In the genomic region with DNA sequence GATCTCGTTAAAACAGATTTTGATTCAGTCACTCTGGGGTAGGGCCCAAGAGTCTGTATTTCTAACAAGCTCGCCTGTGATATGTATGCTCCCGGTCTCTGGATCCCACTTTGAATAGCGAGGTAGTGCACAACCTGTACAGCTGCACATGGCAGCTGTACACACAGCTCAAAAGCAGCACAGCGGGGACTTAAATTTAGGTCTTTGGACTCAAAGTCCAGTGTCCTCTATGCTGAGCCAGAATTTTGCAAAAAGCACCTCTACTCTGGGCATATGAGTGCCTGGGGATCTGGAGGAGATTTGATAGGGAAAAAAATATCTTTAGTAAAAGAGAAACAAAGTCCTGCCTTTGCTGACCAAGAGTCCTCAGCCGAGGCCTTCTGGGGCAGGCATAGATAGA, we compare ENCODE assay signal across 13 cellular contexts.
A peak's percentile ranks its signal among the peaks of the same experiment; 100 is the strongest.
DNase-seq lines count a peak whose midpoint lies in the region; ATAC-seq, FAIRE-seq and TF ChIP-seq lines count a peak whose summit lies in the region.
"Had no signal": no experiment of that assay in that cellular context is flagged by ENCODE, and none has a peak within 500 bp of the region (broad histone marks: within the 10 kb centered on the region; RNA-seq: fewer than 3 reads in every experiment).

No MANE protein-coding gene starts in this region.

- POLR2A ChIA-PET in WTC11 (lab: Charles Lee): no interaction called here

- intact Hi-C loops in CD14-positive monocyte (cut with micrococcal nuclease): no loop called here

- H3K9me2 ChIP-seq in Karpas-422 (replicated peaks; ENCODE audit: insufficient read depth, low read length): no peaks in the 10 kb centered on the region

- H3K4me3 Mint-ChIP-seq in astrocyte (ENCODE audit: unreplicated experiment): peak overlapping the region; percentile 21
- no peak overlapping the region for H3K4me3 Mint-ChIP-seq in nephron
- no peak overlapping the region for H3K4me3 Mint-ChIP-seq in WTC11
- H3K4me3 Mint-ChIP-seq in CD14-positive monocyte: no peak overlapping the region

- H3K4me2 ChIP-seq in Karpas-422 (ENCODE audit: low read depth, low read length, poor library complexity, severe bottlenecking): peak overlapping the region; percentile 60
- no peak overlapping the region for H3K4me2 ChIP-seq in astrocyte (ENCODE audit: low read length)

- H3K36me3 Mint-ChIP-seq in astrocyte (ENCODE audit: low read depth, unreplicated experiment) (peaks cover 4% of the 10 kb centered on the region), nephron (ENCODE audit: low read depth) (no peaks in the 10 kb centered on the region), WTC11 (no peaks in the 10 kb centered on the region), CD14-positive monocyte (peaks cover 6 to 8% of the 10 kb centered on the region in 2 donors)

- peak overlapping the region; percentile 84 for H3K27ac ChIP-seq in Karpas-422 (ENCODE audit: low read length)
- H3K27ac ChIP-seq in astrocyte (ENCODE audit: low read depth, low read length): no peak overlapping the region

- H3K9me3 Mint-ChIP-seq in astrocyte (ENCODE audit: unreplicated experiment) (no peaks in the 10 kb centered on the region), nephron (no peaks in the 10 kb centered on the region), WTC11 (no peaks in the 10 kb centered on the region), CD14-positive monocyte (no peaks in the 10 kb centered on the region)
- H3K9me3 Mint-ChIP-seq: IgD-negative memory B cell had no signal

- H3K4me3 ChIP-seq in Karpas-422 (ENCODE audit: low read length): peak overlapping the region; percentile 35; the same call in 1 of the 2 replicates
- no peak overlapping the region for H3K4me3 ChIP-seq in astrocyte (ENCODE audit: insufficient read depth, low read depth, low read length)

- H4K20me1 ChIP-seq in Karpas-422 (ENCODE audit: insufficient read depth, low read depth, low read length) (no peaks in the 10 kb centered on the region), astrocyte (ENCODE audit: insufficient read depth, low read length) (no peaks in the 10 kb centered on the region)

- H3K9ac ChIP-seq in Karpas-422 (ENCODE audit: low read length) (peak overlapping the region; percentile 54), astrocyte (ENCODE audit: low read length) (no peak overlapping the region)

- ATAC-seq in WTC11 (no peak), GM18520 (IDR thresholded peaks at IDR 0.05; ENCODE audit: unreplicated experiment) (no peak)
- ATAC-seq: PC-3 had no signal

- TF ChIP-seq CTCF in astrocyte (IDR thresholded peaks at IDR 0.05; ENCODE audit: insufficient read depth, low read depth, low read length): no peak
- TF ChIP-seq CTCF in nephron (IDR thresholded peaks at IDR 0.05; ENCODE audit: unreplicated experiment in 3 of 3): no peak
- no peak for TF ChIP-seq CTCF in WTC11 (IDR thresholded peaks at IDR 0.05)
- TF ChIP-seq CTCF in CD14-positive monocyte (IDR thresholded peaks at IDR 0.05): no peak

- H3K27me3 ChIP-seq in Karpas-422 (ENCODE audit: low read length): no peaks in the 10 kb centered on the region
- no peaks in the 10 kb centered on the region for H3K27me3 ChIP-seq in astrocyte (ENCODE audit: insufficient read depth, low read length)

- H3K27ac Mint-ChIP-seq in astrocyte (ENCODE audit: unreplicated experiment) (no peak overlapping the region), nephron (peak overlapping the region in 2 of 3 experiments; percentile 55 to 62), WTC11 (no peak overlapping the region), CD14-positive monocyte (no peak overlapping the region)
- H3K27ac Mint-ChIP-seq: IgD-negative memory B cell had no signal

- CTCF ChIA-PET in WTC11 (lab: Charles Lee): interaction anchor here (0.8 to 8.6 kb wide), 2 partner anchors 12 to 40 kb away, joined by 3 to 87 read pairs; no protein-coding TSS in a partner anchor

- H3K27me3 Mint-ChIP-seq in astrocyte (ENCODE audit: low read depth, unreplicated experiment): peaks cover 4% of the 10 kb centered on the region
- H3K27me3 Mint-ChIP-seq in nephron (ENCODE audit: low read depth): no peaks in the 10 kb centered on the region
- H3K27me3 Mint-ChIP-seq in WTC11 (ENCODE audit: low read depth): no peaks in the 10 kb centered on the region; the same call in 1 of the 2 replicates
- peaks cover 17 to 34% (median 28%) of the 10 kb centered on the region in 3 donors for H3K27me3 Mint-ChIP-seq in CD14-positive monocyte (ENCODE audit: low read depth in 3 of 3)
- H3K27me3 Mint-ChIP-seq: IgD-negative memory B cell had no signal

- no peaks in the 10 kb centered on the region for H3K9me3 ChIP-seq in Karpas-422 (ENCODE audit: low read length)
- H3K9me3 ChIP-seq in astrocyte (ENCODE audit: insufficient read depth, low read depth, low read length): no peaks in the 10 kb centered on the region

- H2AFZ ChIP-seq in Karpas-422 (ENCODE audit: low read length) (no peak overlapping the region), astrocyte (ENCODE audit: low read depth, low read length) (no peak overlapping the region)

- DNase-seq in COLO668 (lab: John Stamatoyannopoulos, UW; ENCODE audit: unreplicated experiment) (peak; percentile 18), Karpas-422 (no peak), astrocyte (ENCODE audit: low read depth) (no peak), WTC11 (ENCODE audit: low spot score) (no peak), NCI-H187 (lab: John Stamatoyannopoulos, UW) (no peak), CD14-positive monocyte (ENCODE audit: low spot score) (no peak)
- DNase-seq: C1 segment of cervical spinal cord, NCI-H1930 had no signal

- H3K36me3 ChIP-seq in Karpas-422 (ENCODE audit: insufficient read depth, low read length) (no peaks in the 10 kb centered on the region), astrocyte (ENCODE audit: insufficient read depth, low read length) (no peaks in the 10 kb centered on the region)

- peaks cover 74% of the 10 kb centered on the region for H3K4me1 ChIP-seq in Karpas-422 (ENCODE audit: low read length)
- peaks cover 32% of the 10 kb centered on the region for H3K4me1 ChIP-seq in astrocyte (ENCODE audit: insufficient read depth, low read length)

- no peak for FAIRE-seq in astrocyte (lab: Jason Lieb, UNC)
- FAIRE-seq: H54 had no signal

- H3K79me2 ChIP-seq in Karpas-422 (ENCODE audit: low read length) (no peaks in the 10 kb centered on the region), astrocyte (ENCODE audit: insufficient read depth, low read length) (no peaks in the 10 kb centered on the region)

- H3K4me1 Mint-ChIP-seq in astrocyte (ENCODE audit: low read depth, unreplicated experiment): peaks cover 34% of the 10 kb centered on the region
- peaks cover 66% of the 10 kb centered on the region for H3K4me1 Mint-ChIP-seq in nephron
- H3K4me1 Mint-ChIP-seq in WTC11: peaks cover 75% of the 10 kb centered on the region
- H3K4me1 Mint-ChIP-seq in CD14-positive monocyte: peaks cover 25% of the 10 kb centered on the region

TF ChIP-seq in WTC11, 78 proteins besides CTCF, POLR2A, EP300 and RAD21:
- TF ChIP-seq, protein P1, sequence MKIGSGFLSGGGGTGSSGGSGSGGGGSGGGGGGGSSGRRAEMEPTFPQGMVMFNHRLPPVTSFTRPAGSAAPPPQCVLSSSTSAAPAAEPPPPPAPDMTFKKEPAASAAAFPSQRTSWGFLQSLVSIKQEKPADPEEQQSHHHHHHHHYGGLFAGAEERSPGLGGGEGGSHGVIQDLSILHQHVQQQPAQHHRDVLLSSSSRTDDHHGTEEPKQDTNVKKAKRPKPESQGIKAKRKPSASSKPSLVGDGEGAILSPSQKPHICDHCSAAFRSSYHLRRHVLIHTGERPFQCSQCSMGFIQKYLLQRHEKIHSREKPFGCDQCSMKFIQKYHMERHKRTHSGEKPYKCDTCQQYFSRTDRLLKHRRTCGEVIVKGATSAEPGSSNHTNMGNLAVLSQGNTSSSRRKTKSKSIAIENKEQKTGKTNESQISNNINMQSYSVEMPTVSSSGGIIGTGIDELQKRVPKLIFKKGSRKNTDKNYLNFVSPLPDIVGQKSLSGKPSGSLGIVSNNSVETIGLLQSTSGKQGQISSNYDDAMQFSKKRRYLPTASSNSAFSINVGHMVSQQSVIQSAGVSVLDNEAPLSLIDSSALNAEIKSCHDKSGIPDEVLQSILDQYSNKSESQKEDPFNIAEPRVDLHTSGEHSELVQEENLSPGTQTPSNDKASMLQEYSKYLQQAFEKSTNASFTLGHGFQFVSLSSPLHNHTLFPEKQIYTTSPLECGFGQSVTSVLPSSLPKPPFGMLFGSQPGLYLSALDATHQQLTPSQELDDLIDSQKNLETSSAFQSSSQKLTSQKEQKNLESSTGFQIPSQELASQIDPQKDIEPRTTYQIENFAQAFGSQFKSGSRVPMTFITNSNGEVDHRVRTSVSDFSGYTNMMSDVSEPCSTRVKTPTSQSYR (CRISPR knock-in tag; IDR thresholded peaks at IDR 0.05): no peak
- TF ChIP-seq, protein P2, sequence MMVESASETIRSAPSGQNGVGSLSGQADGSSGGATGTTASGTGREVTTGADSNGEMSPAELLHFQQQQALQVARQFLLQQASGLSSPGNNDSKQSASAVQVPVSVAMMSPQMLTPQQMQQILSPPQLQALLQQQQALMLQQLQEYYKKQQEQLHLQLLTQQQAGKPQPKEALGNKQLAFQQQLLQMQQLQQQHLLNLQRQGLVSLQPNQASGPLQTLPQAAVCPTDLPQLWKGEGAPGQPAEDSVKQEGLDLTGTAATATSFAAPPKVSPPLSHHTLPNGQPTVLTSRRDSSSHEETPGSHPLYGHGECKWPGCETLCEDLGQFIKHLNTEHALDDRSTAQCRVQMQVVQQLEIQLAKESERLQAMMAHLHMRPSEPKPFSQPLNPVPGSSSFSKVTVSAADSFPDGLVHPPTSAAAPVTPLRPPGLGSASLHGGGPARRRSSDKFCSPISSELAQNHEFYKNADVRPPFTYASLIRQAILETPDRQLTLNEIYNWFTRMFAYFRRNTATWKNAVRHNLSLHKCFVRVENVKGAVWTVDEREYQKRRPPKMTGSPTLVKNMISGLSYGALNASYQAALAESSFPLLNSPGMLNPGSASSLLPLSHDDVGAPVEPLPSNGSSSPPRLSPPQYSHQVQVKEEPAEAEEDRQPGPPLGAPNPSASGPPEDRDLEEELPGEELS (CRISPR knock-in tag; IDR thresholded peaks at IDR 0.05): no peak
- TF ChIP-seq, protein P3, sequence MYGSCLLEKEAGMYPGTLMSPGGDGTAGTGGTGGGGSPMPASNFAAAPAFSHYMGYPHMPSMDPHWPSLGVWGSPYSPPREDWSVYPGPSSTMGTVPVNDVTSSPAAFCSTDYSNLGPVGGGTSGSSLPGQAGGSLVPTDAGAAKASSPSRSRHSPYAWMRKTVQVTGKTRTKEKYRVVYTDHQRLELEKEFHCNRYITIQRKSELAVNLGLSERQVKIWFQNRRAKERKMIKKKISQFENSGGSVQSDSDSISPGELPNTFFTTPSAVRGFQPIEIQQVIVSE (CRISPR knock-in tag; IDR thresholded peaks at IDR 0.05; ENCODE audit: borderline replicate concordance): no peak
- TF ChIP-seq KAT7 (CRISPR knock-in tag; IDR thresholded peaks at IDR 0.05; ENCODE audit: borderline replicate concordance): no peak

Comparison
In these comparisons a context has a peak if more than half of its experiments do, and no peak if none do; other contexts are left out.
1. H3K27ac Mint-ChIP-seq: peak in nephron (2 of 3); none in astrocyte (single experiment), WTC11 (single experiment) and CD14-positive monocyte (0 of 7).